Comparison of ENCODE assay signal across 34 cellular contexts in the genomic region with DNA sequence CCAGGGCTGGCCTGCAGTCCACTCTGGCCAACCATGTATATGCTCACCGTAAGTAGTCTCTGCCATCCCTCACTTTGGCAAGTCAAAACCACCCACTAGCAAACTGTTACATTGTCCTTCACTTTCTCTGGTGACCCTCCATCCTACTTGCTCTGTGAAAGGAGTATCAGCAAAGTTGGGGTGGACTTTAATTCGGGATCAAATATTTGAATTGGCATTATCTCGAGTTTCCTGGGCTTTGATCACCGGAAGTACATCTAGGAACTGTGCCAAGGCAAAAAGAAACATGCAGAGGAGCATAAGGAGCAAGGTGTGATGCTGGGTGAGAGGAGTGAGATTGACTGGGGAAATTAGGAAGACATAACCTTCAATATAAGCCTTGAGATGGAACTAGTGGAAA.
"Had no signal": no experiment of that assay in that cellular context is flagged by ENCODE, and none has a peak within 500 bp of the region (broad histone marks: within the 10 kb centered on the region; RNA-seq: fewer than 3 reads in every experiment).

No MANE protein-coding gene starts in this region.

- H3K27ac ChIP-seq: ascending aorta, coronary artery, foreskin keratinocyte, heart left ventricle, left lung, neutrophil, skin epidermis, stomach, thyroid gland, upper lobe of right lung, VCaP had no signal

- H3K9me3 Mint-ChIP-seq: activated naive CD8-positive, alpha-beta T cell treated with anti-CD3 and anti-CD28 coated beads, Interleukin-2, amount 10 ng/mL, durations not matched to agents 7 days and 5 days; activated T-helper 1 cell treated with anti-CD3 and anti-CD28 coated beads, Interleukin-12 subunit alpha, Interleukin-12 subunit beta, Interleukin-2, Interleukin-4 antibody, amounts not matched to agents 30 ng/mL and 10 ng/mL and 1 ng/mL, durations not matched to agents 14 hours and 24 hours and 36 hours; T-helper 1 cell treated with Interleukin-12 subunit alpha and Interleukin-12 subunit beta and Interleukin-4 antibody, amounts not matched to agents 30 μg/mL and 1 μg/mL, for 36 hours had no signal

- H3K27ac Mint-ChIP-seq: activated CD4-positive, alpha-beta memory T cell treated with anti-CD3 and anti-CD28 coated beads for 36 hours; activated CD4-positive, alpha-beta T cell treated with anti-CD3 and anti-CD28 coated beads, Interleukin-2, amount 10 ng/mL, durations not matched to agents 24 days and 14 days; activated naive CD4-positive, alpha-beta T cell treated with anti-CD3 and anti-CD28 coated beads, Interleukin-2, amount 10 ng/mL, durations not matched to agents 7 days and 5 days; activated naive CD8-positive, alpha-beta T cell treated with anti-CD3 and anti-CD28 coated beads, Interleukin-2, amount 10 ng/mL, durations not matched to agents 7 days and 5 days; activated T-helper 1 cell treated with anti-CD3 and anti-CD28 coated beads, Interleukin-12 subunit alpha, Interleukin-12 subunit beta, Interleukin-2, Interleukin-4 antibody, amounts not matched to agents 30 ng/mL and 10 ng/mL and 1 ng/mL, durations not matched to agents 14 hours and 24 hours and 36 hours; brain; immature natural killer cell; nephron; stimulated activated memory B cell treated with anti-CD40 and anti-IgM and Interleukin-4, amounts not matched to agents 10 μg/mL and 1 μg/mL and 100 μg/mL, for 72 hours; T-helper 1 cell treated with Interleukin-12 subunit alpha and Interleukin-12 subunit beta and Interleukin-4 antibody, amounts not matched to agents 30 μg/mL and 1 μg/mL, for 36 hours had no signal

- H3K27me3 ChIP-seq: ascending aorta, foreskin keratinocyte, heart left ventricle, left lung, neutrophil, stomach, thyroid gland, upper lobe of right lung had no signal

- H3K36me3 ChIP-seq: ascending aorta, heart left ventricle, left lung, neutrophil, stomach, thyroid gland, upper lobe of right lung had no signal

- H3K36me3 Mint-ChIP-seq: activated naive CD4-positive, alpha-beta T cell treated with anti-CD3 and anti-CD28 coated beads, Interleukin-2, amount 10 ng/mL, durations not matched to agents 7 days and 5 days; brain; immature natural killer cell; stimulated activated memory B cell treated with anti-CD40 and anti-IgM and Interleukin-4, amounts not matched to agents 10 μg/mL and 1 μg/mL and 100 μg/mL, for 72 hours had no signal

- H3K9me3 ChIP-seq: neutrophil, stomach, thyroid gland, upper lobe of right lung had no signal

- H3K4me3 Mint-ChIP-seq: activated CD4-positive, alpha-beta memory T cell treated with anti-CD3 and anti-CD28 coated beads for 36 hours; activated CD4-positive, alpha-beta T cell treated with anti-CD3 and anti-CD28 coated beads, Interleukin-2, amount 10 ng/mL, durations not matched to agents 24 days and 14 days; activated naive CD4-positive, alpha-beta T cell treated with anti-CD3 and anti-CD28 coated beads, Interleukin-2, amount 10 ng/mL, durations not matched to agents 7 days and 5 days; activated naive CD8-positive, alpha-beta T cell treated with anti-CD3 and anti-CD28 coated beads, Interleukin-2, amount 10 ng/mL, durations not matched to agents 7 days and 5 days; activated T-helper 1 cell treated with anti-CD3 and anti-CD28 coated beads, Interleukin-12 subunit alpha, Interleukin-12 subunit beta, Interleukin-2, Interleukin-4 antibody, amounts not matched to agents 30 ng/mL and 10 ng/mL and 1 ng/mL, durations not matched to agents 14 hours and 24 hours and 36 hours; brain; immature natural killer cell; nephron; stimulated activated memory B cell treated with anti-CD40 and anti-IgM and Interleukin-4, amounts not matched to agents 10 μg/mL and 1 μg/mL and 100 μg/mL, for 72 hours; T-helper 1 cell treated with Interleukin-12 subunit alpha and Interleukin-12 subunit beta and Interleukin-4 antibody, amounts not matched to agents 30 μg/mL and 1 μg/mL, for 36 hours had no signal

- H3K4me1 ChIP-seq: ascending aorta, foreskin keratinocyte, left lung, stomach, thyroid gland, upper lobe of right lung had no signal

- FAIRE-seq: TTC549 had no signal

- DNase-seq: activated CD4-positive, alpha-beta memory T cell treated with anti-CD3 and anti-CD28 coated beads for 36 hours; activated CD4-positive, alpha-beta T cell treated with anti-CD3 and anti-CD28 coated beads, Interleukin-2, amount 10 ng/mL, durations not matched to agents 24 days and 14 days; activated CD8-positive, alpha-beta memory T cell treated with anti-CD3 and anti-CD28 coated beads, Interleukin-2, amount 50 U/mL, for 4 hours; activated gamma-delta T cell; activated naive CD4-positive, alpha-beta T cell treated with anti-CD3 and anti-CD28 coated beads, Interleukin-2, amount 10 ng/mL, durations not matched to agents 7 days and 5 days; activated naive CD8-positive, alpha-beta T cell treated with anti-CD3 and anti-CD28 coated beads, Interleukin-2, amount 10 ng/mL, durations not matched to agents 7 days and 5 days; activated T-cell treated with anti-CD3 and anti-CD28 coated beads, Interleukin-2, amount 50 U/mL, for 1 hour; foreskin keratinocyte; heart left ventricle; hypothalamus; immature natural killer cell; left lung; stimulated activated CD4-positive, alpha-beta T cell treated with anti-CD3 and anti-CD28 coated beads, Interleukin-1b, Interleukin-23, amount 100 ng/mL, for 48 hours; stimulated activated CD4-positive, alpha-beta T cell treated with anti-CD3 and anti-CD28 coated beads, Interleukin-4, amount 100 ng/mL, for 4 hours; stimulated activated CD8-positive, alpha-beta memory T cell treated with anti-CD3 and anti-CD28 coated beads, Interleukin-4, amount 100 ng/mL, for 48 hours; stomach; T-helper 9 cell; thyroid gland; upper lobe of right lung had no signal

- H3K4me1 Mint-ChIP-seq: activated CD4-positive, alpha-beta T cell treated with anti-CD3 and anti-CD28 coated beads, Interleukin-2, amount 10 ng/mL, durations not matched to agents 24 days and 14 days; activated naive CD4-positive, alpha-beta T cell treated with anti-CD3 and anti-CD28 coated beads, Interleukin-2, amount 10 ng/mL, durations not matched to agents 7 days and 5 days; activated naive CD8-positive, alpha-beta T cell treated with anti-CD3 and anti-CD28 coated beads, Interleukin-2, amount 10 ng/mL, durations not matched to agents 7 days and 5 days; immature natural killer cell; nephron; stimulated activated memory B cell treated with anti-CD40 and anti-IgM and Interleukin-4, amounts not matched to agents 10 μg/mL and 1 μg/mL and 100 μg/mL, for 72 hours had no signal

- ATAC-seq: activated CD4-positive, CD25-positive, alpha-beta regulatory T cell treated with anti-CD3 and anti-CD28 coated beads, Interleukin-2, amount 50 U/mL, for 24 hours; esophagus mucosa; foreskin keratinocyte; heart left ventricle; left lung; sciatic nerve; stimulated activated memory B cell treated with anti-CD40 and anti-IgM and Interleukin-4, amounts not matched to agents 10 μg/mL and 1 μg/mL and 100 μg/mL, for 72 hours; upper lobe of right lung had no signal

- H3K4me3 ChIP-seq: ascending aorta, coronary artery, heart left ventricle, left lung, lung, skin epidermis, stomach, thyroid gland, upper lobe of right lung had no signal

- H3K27me3 Mint-ChIP-seq: activated CD4-positive, alpha-beta T cell treated with anti-CD3 and anti-CD28 coated beads, Interleukin-2, amount 10 ng/mL, durations not matched to agents 24 days and 14 days; activated naive CD4-positive, alpha-beta T cell treated with anti-CD3 and anti-CD28 coated beads, Interleukin-2, amount 10 ng/mL, durations not matched to agents 7 days and 5 days; stimulated activated memory B cell treated with anti-CD40 and anti-IgM and Interleukin-4, amounts not matched to agents 10 μg/mL and 1 μg/mL and 100 μg/mL, for 72 hours had no signal
